In genomic region chr16:2026461-2027023, GRCh38 we compare ENCODE assay signal across 8 cellular contexts. TPM values are rescaled to one million over a fixed set of nuclear protein-coding genes. Genes with fewer than 3 reads are reported as not detected.
DNase-seq lines count a peak whose midpoint lies in the region; ATAC-seq and TF ChIP-seq lines count a peak whose summit lies in the region.

Gene NHERF2 (plus strand): TSS chr16:2026902. CDS start chr16:2027006, 104 bp downstream.

- ATAC-seq in stimulated activated naive CD8-positive, alpha-beta T cell treated with anti-CD3 and anti-CD28 coated beads, Interleukin-15, Interleukin-2, amounts not matched to agents 100 U/mL and 50 U/mL, for 24 hours = no peak
- ATAC-seq in WTC11 = peak; percentile 9
- no peak for ATAC-seq in HG03354 (IDR thresholded peaks at IDR 0.05; ENCODE audit: poor library complexity, severe bottlenecking, unreplicated experiment)
- no peak for ATAC-seq in HG02571 (IDR thresholded peaks at IDR 0.05; ENCODE audit: unreplicated experiment)

- H3K4me3 Mint-ChIP-seq in stimulated activated naive CD8-positive, alpha-beta T cell treated with anti-CD3 and anti-CD28 coated beads, Interleukin-15, Interleukin-2, amounts not matched to agents 100 ng/mL and 50 ng/mL, for 24 hours = peak within 1 kb of the TSS; percentile 57
- H3K4me3 Mint-ChIP-seq in WTC11 (peak within 1 kb of the TSS; percentile 75), nephron progenitor cell (peak within 1 kb of the TSS; percentile 80)

- TF ChIP-seq CTCF in WTC11 (IDR thresholded peaks at IDR 0.05) (no peak), fibroblast of the aortic adventitia (IDR thresholded peaks at IDR 0.05; ENCODE audit: insufficient read depth, low read length) (no peak), nephron progenitor cell (IDR thresholded peaks at IDR 0.05) (no peak)

- DNase-seq in stimulated activated naive CD8-positive, alpha-beta T cell treated with anti-CD3 and anti-CD28 coated beads, Interleukin-15, Interleukin-2, amounts not matched to agents 100 U/mL and 50 U/mL, for 24 hours = no peak
- DNase-seq in WTC11 (ENCODE audit: low spot score) (no peak), fibroblast of the aortic adventitia (ENCODE audit: low read depth) (no peak), nephron progenitor cell (peak; percentile 62), GF-D8 (lab: John Stamatoyannopoulos, UW) (no peak)

- peaks cover 18% of the 10 kb centered on the region for H3K4me1 Mint-ChIP-seq in stimulated activated naive CD8-positive, alpha-beta T cell treated with anti-CD3 and anti-CD28 coated beads, Interleukin-15, Interleukin-2, amounts not matched to agents 100 ng/mL and 50 ng/mL, for 24 hours (ENCODE audit: low read depth)
- peaks cover 12% of the 10 kb centered on the region for H3K4me1 Mint-ChIP-seq in WTC11
- peaks cover 35% of the 10 kb centered on the region for H3K4me1 Mint-ChIP-seq in nephron progenitor cell

- H3K27me3 Mint-ChIP-seq in stimulated activated naive CD8-positive, alpha-beta T cell treated with anti-CD3 and anti-CD28 coated beads, Interleukin-15, Interleukin-2, amounts not matched to agents 100 ng/mL and 50 ng/mL, for 24 hours = peaks cover 26% of the 10 kb centered on the region
- H3K27me3 Mint-ChIP-seq in WTC11 (ENCODE audit: low read depth) (peaks cover 41% of the 10 kb centered on the region), nephron progenitor cell (ENCODE audit: low read depth, poor library complexity) (peaks cover 44% of the 10 kb centered on the region)

- peak within 1 kb of the TSS; percentile 67 for H3K4me3 ChIP-seq in fibroblast of the aortic adventitia (ENCODE audit: low read depth, low read length)

- POLR2A ChIA-PET in WTC11 (lab: Charles Lee) = interaction anchor here (0.6 kb wide), 1 partner anchor 56 kb away, joined by 4 read pairs; no protein-coding TSS in a partner anchor

- CTCF ChIA-PET in WTC11 (lab: Charles Lee) = interaction anchor here (0.9 to 2.3 kb wide), 5 partner anchors 21 to 475 kb away, joined by 3 to 16 read pairs (median 4); partner anchors contain the start of genes NTHL1 and TSC2

- no peaks in the 10 kb centered on the region for H3K9me3 Mint-ChIP-seq in stimulated activated naive CD8-positive, alpha-beta T cell treated with anti-CD3 and anti-CD28 coated beads, Interleukin-15, Interleukin-2, amounts not matched to agents 100 ng/mL and 50 ng/mL, for 24 hours
- H3K9me3 Mint-ChIP-seq in WTC11 (no peaks in the 10 kb centered on the region), nephron progenitor cell (no peaks in the 10 kb centered on the region)

- H3K36me3 Mint-ChIP-seq in stimulated activated naive CD8-positive, alpha-beta T cell treated with anti-CD3 and anti-CD28 coated beads, Interleukin-15, Interleukin-2, amounts not matched to agents 100 ng/mL and 50 ng/mL, for 24 hours (ENCODE audit: low read depth) = no peaks in the 10 kb centered on the region
- H3K36me3 Mint-ChIP-seq in WTC11 (no peaks in the 10 kb centered on the region), nephron progenitor cell (ENCODE audit: low read depth) (no peaks in the 10 kb centered on the region)

- H3K27ac Mint-ChIP-seq in stimulated activated naive CD8-positive, alpha-beta T cell treated with anti-CD3 and anti-CD28 coated beads, Interleukin-15, Interleukin-2, amounts not matched to agents 100 ng/mL and 50 ng/mL, for 24 hours = no peak within 1 kb of the TSS
- H3K27ac Mint-ChIP-seq in WTC11 (no peak within 1 kb of the TSS), nephron progenitor cell (no peak within 1 kb of the TSS)

TF ChIP-seq in WTC11, 78 proteins besides CTCF, POLR2A, EP300 and RAD21 (continues in another document):
- TF ChIP-seq NR1H2 (CRISPR knock-in tag; IDR thresholded peaks at IDR 0.05) (no peak), HMGXB4 (CRISPR knock-in tag; IDR thresholded peaks at IDR 0.05) (no peak), ZNF219 (CRISPR knock-in tag; IDR thresholded peaks at IDR 0.05; ENCODE audit: borderline replicate concordance) (no peak), JUN (CRISPR knock-in tag; IDR thresholded peaks at IDR 0.05) (no peak), USF1 (CRISPR knock-in tag; IDR thresholded peaks at IDR 0.05) (no peak), TEAD4 (CRISPR knock-in tag; IDR thresholded peaks at IDR 0.05) (no peak), GABPB1 (CRISPR knock-in tag; IDR thresholded peaks at IDR 0.05) (no peak), EMX1 (CRISPR knock-in tag; IDR thresholded peaks at IDR 0.05) (no peak), ATF1 (CRISPR knock-in tag; IDR thresholded peaks at IDR 0.05) (no peak), OVOL2 (CRISPR knock-in tag; IDR thresholded peaks at IDR 0.05; ENCODE audit: borderline replicate concordance) (no peak), ZNF423 (CRISPR knock-in tag; IDR thresholded peaks at IDR 0.05) (no peak), JAZF1 (CRISPR knock-in tag; IDR thresholded peaks at IDR 0.05) (no peak), ZBTB21 (CRISPR knock-in tag; IDR thresholded peaks at IDR 0.05; ENCODE audit: borderline replicate concordance) (no peak), CREM (CRISPR knock-in tag; IDR thresholded peaks at IDR 0.05) (no peak)
- TF ChIP-seq, protein P1, sequence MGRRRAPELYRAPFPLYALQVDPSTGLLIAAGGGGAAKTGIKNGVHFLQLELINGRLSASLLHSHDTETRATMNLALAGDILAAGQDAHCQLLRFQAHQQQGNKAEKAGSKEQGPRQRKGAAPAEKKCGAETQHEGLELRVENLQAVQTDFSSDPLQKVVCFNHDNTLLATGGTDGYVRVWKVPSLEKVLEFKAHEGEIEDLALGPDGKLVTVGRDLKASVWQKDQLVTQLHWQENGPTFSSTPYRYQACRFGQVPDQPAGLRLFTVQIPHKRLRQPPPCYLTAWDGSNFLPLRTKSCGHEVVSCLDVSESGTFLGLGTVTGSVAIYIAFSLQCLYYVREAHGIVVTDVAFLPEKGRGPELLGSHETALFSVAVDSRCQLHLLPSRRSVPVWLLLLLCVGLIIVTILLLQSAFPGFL (CRISPR knock-in tag; IDR thresholded peaks at IDR 0.05; ENCODE audit: borderline replicate concordance) = no peak
- TF ChIP-seq, protein P2, sequence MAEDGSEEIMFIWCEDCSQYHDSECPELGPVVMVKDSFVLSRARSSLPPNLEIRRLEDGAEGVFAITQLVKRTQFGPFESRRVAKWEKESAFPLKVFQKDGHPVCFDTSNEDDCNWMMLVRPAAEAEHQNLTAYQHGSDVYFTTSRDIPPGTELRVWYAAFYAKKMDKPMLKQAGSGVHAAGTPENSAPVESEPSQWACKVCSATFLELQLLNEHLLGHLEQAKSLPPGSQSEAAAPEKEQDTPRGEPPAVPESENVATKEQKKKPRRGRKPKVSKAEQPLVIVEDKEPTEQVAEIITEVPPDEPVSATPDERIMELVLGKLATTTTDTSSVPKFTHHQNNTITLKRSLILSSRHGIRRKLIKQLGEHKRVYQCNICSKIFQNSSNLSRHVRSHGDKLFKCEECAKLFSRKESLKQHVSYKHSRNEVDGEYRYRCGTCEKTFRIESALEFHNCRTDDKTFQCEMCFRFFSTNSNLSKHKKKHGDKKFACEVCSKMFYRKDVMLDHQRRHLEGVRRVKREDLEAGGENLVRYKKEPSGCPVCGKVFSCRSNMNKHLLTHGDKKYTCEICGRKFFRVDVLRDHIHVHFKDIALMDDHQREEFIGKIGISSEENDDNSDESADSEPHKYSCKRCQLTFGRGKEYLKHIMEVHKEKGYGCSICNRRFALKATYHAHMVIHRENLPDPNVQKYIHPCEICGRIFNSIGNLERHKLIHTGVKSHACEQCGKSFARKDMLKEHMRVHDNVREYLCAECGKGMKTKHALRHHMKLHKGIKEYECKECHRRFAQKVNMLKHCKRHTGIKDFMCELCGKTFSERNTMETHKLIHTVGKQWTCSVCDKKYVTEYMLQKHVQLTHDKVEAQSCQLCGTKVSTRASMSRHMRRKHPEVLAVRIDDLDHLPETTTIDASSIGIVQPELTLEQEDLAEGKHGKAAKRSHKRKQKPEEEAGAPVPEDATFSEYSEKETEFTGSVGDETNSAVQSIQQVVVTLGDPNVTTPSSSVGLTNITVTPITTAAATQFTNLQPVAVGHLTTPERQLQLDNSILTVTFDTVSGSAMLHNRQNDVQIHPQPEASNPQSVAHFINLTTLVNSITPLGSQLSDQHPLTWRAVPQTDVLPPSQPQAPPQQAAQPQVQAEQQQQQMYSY (CRISPR knock-in tag; IDR thresholded peaks at IDR 0.05) = no peak
- TF ChIP-seq, protein P3, sequence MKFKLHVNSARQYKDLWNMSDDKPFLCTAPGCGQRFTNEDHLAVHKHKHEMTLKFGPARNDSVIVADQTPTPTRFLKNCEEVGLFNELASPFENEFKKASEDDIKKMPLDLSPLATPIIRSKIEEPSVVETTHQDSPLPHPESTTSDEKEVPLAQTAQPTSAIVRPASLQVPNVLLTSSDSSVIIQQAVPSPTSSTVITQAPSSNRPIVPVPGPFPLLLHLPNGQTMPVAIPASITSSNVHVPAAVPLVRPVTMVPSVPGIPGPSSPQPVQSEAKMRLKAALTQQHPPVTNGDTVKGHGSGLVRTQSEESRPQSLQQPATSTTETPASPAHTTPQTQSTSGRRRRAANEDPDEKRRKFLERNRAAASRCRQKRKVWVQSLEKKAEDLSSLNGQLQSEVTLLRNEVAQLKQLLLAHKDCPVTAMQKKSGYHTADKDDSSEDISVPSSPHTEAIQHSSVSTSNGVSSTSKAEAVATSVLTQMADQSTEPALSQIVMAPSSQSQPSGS (CRISPR knock-in tag; IDR thresholded peaks at IDR 0.05; ENCODE audit: borderline replicate concordance, low read depth) = no peak

RNA-seq across cellular contexts. Expression of gene NHERF2, which starts in this region (rescaled TPM):
- total RNA-seq in WTC11 (2021) = 23.3 to 31.1 TPM (median 28.0 TPM) in 3 replicates
- total RNA-seq in fibroblast of the aortic adventitia (ENCODE audit: low replicate concordance) = 11.5 and 26.3 TPM in 2 replicates
